ENCODE assay signal across 20 cellular contexts in the genomic region with DNA sequence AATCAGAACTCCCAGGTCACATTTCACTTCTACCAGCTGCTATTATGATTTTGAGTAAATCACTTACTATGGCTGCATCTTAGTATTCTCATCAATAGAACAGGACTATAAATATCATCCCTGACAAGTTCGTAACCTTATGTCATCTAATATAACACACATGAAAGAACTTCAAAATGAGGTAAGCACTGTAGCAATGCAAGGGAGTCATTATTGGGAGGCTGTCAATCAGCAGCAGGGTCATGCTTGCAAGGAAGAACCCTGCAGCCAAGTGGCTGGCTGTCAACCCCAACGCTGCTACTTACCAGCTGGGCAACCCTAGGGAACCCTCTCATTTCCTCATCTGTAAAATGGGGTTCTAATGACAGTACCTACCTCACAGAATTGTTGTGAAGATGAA.
DNase-seq lines count a peak whose midpoint lies in the region; ATAC-seq and TF ChIP-seq lines count a peak whose summit lies in the region.
"Had no signal": no experiment of that assay in that cellular context is flagged by ENCODE, and none has a peak within 500 bp of the region (broad histone marks: within the 10 kb centered on the region; RNA-seq: fewer than 3 reads in every experiment).

No MANE protein-coding gene starts in this region.

- H3K4ac ChIP-seq in neuronal stem cell (ENCODE audit: low read length): no peak overlapping the region

- no peaks in the 10 kb centered on the region for H3K79me1 ChIP-seq in neuronal stem cell (ENCODE audit: low read depth, low read length)

- H2BK120ac ChIP-seq in neuronal stem cell (ENCODE audit: low read depth, low read length): no peak overlapping the region

- ATAC-seq in activated CD8-positive, alpha-beta T cell treated with anti-CD3 and anti-CD28 coated beads for 36 hours: no peak
- ATAC-seq: A549, Panc1 had no signal

- CTCF ChIA-PET in activated CD8-positive, alpha-beta T cell treated with anti-CD3 and anti-CD28 coated beads for 36 hours (lab: Charles Lee): no interaction called here

- no peaks in the 10 kb centered on the region for H3K4me1 Mint-ChIP-seq in activated CD8-positive, alpha-beta T cell treated with anti-CD3 and anti-CD28 coated beads for 36 hours (ENCODE audit: low read depth)
- H3K4me1 Mint-ChIP-seq: IgD-negative memory B cell had no signal

- no peak overlapping the region for H3K27ac Mint-ChIP-seq in activated CD8-positive, alpha-beta T cell treated with anti-CD3 and anti-CD28 coated beads for 36 hours
- H3K27ac Mint-ChIP-seq: CD4-positive, alpha-beta T cell; IgD-negative memory B cell had no signal

- H2BK15ac ChIP-seq in neuronal stem cell (ENCODE audit: low read length): no peak overlapping the region

- H3K14ac ChIP-seq in neuronal stem cell (ENCODE audit: low read length): no peak overlapping the region

- POLR2A ChIA-PET in activated CD8-positive, alpha-beta T cell treated with anti-CD3 and anti-CD28 coated beads for 36 hours (lab: Charles Lee): no interaction called here

- H3K36me3 ChIP-seq in brain microvascular endothelial cell (replicated peaks): no peaks in the 10 kb centered on the region
- no peaks in the 10 kb centered on the region for H3K36me3 ChIP-seq in neuronal stem cell (replicated peaks in 1 of 2; ENCODE audit: control insufficient read depth in 2 of 2, insufficient read depth in 2 of 2, low read length in 2 of 2)
- no peaks in the 10 kb centered on the region for H3K36me3 ChIP-seq in ascending aorta
- H3K36me3 ChIP-seq: SJSA1 had no signal

- H3K27me3 ChIP-seq in brain microvascular endothelial cell (replicated peaks) (no peaks in the 10 kb centered on the region), neuronal stem cell (ENCODE audit: control insufficient read depth in 3 of 3, insufficient read depth in 3 of 3, low read depth in 1 of 3, low read length in 3 of 3) (no peaks in the 10 kb centered on the region), ascending aorta (no peaks in the 10 kb centered on the region)
- H3K27me3 ChIP-seq: SJSA1 had no signal

- H3K4me1 ChIP-seq in neuronal stem cell (ENCODE audit: control insufficient read depth in 2 of 2, insufficient read depth in 1 of 2, low read depth in 1 of 2, low read length in 2 of 2) (no peaks in the 10 kb centered on the region), ascending aorta (peaks cover 0 to 7% of the 10 kb centered on the region in 2 donors)
- H3K4me1 ChIP-seq: A549, Caco-2 had no signal

- intact Hi-C loops in ascending aorta (cut with DNase I): no loop called here
- intact Hi-C loops in activated CD8-positive, alpha-beta T cell treated with anti-CD3 and anti-CD28 coated beads for 36 hours (cut with micrococcal nuclease): no loop called here

- no peak overlapping the region for H2AK5ac ChIP-seq in neuronal stem cell (ENCODE audit: low read depth, low read length)

- H3K27me3 Mint-ChIP-seq in activated CD8-positive, alpha-beta T cell treated with anti-CD3 and anti-CD28 coated beads for 36 hours: peaks cover 6% of the 10 kb centered on the region

- DNase-seq in HCEC 1CT (peak; percentile 2), M059J (ENCODE audit: low read depth) (peak; percentile 15), brain microvascular endothelial cell (no peak), kidney tubule cell (ENCODE audit: low spot score) (peak; percentile 66), inferior parietal cortex (ENCODE audit: extremely low spot score) (no peak), neuronal stem cell (ENCODE audit: low spot score) (no peak), ascending aorta (ENCODE audit: low spot score in 2 of 2) (no peak)
- DNase-seq in activated CD8-positive, alpha-beta T cell treated with anti-CD3 and anti-CD28 coated beads for 36 hours: no peak
- DNase-seq: Caco-2; CD4-positive, alpha-beta T cell; Karpas-422; NCI-H1105; NCI-H2107; NCI-H345; NCI-H526 treated with DMSO at 0.1 percent for 48 hours had no signal

- H3K27ac ChIP-seq in brain microvascular endothelial cell: peak overlapping the region; percentile 24
- no peak overlapping the region for H3K27ac ChIP-seq in neuronal stem cell (replicated peaks; ENCODE audit: low read length)
- no peak overlapping the region for H3K27ac ChIP-seq in ascending aorta
- H3K27ac ChIP-seq: A549, HL-60, SJSA1 had no signal

- no peak overlapping the region for H4K8ac ChIP-seq in neuronal stem cell (ENCODE audit: low read depth, low read length)

- no peak overlapping the region for H3K18ac ChIP-seq in neuronal stem cell (ENCODE audit: low read length)

- no peak overlapping the region for H3K23ac ChIP-seq in neuronal stem cell (ENCODE audit: low read depth, low read length, poor library complexity)

- H3K4me3 ChIP-seq in brain microvascular endothelial cell (ENCODE audit: low read depth, low read length) (no peak overlapping the region), neuronal stem cell (ENCODE audit: low read length in 2 of 2) (no peak overlapping the region), ascending aorta (no peak overlapping the region)
- H3K4me3 ChIP-seq: A549, SJSA1 had no signal

- no peak overlapping the region for H2BK5ac ChIP-seq in neuronal stem cell (ENCODE audit: low read length)

- in situ Hi-C loops in brain microvascular endothelial cell (cut with HindIII; ENCODE audit: low pct_ligation_motif_present, low sequenced_read_pairs): no loop called here

- H3K9ac ChIP-seq in neuronal stem cell (ENCODE audit: low read depth, low read length, poor library complexity): no peak overlapping the region

- WGBS in neuronal stem cell (ENCODE audit: extremely low coverage in 2 of 2, insufficient read length in 2 of 2, insufficient replicate concordance in 1 of 2), 2 donors: no CpG with 5 or more reads among the region's 2 CpGs

- no peak overlapping the region for H2BK12ac ChIP-seq in neuronal stem cell (ENCODE audit: low read length)

- no peak overlapping the region for H3K4me2 ChIP-seq in neuronal stem cell (ENCODE audit: insufficient read depth, low read length, poor library complexity, severe bottlenecking)
- H3K4me2 ChIP-seq: A549 had no signal

- H3K4me3 Mint-ChIP-seq in activated CD8-positive, alpha-beta T cell treated with anti-CD3 and anti-CD28 coated beads for 36 hours: no peak overlapping the region
- H3K4me3 Mint-ChIP-seq: CD4-positive, alpha-beta T cell; IgD-negative memory B cell had no signal

- no peak overlapping the region for H2AFZ ChIP-seq in neuronal stem cell (ENCODE audit: low read length)

- H4K91ac ChIP-seq in neuronal stem cell (ENCODE audit: low read depth, low read length, poor library complexity): no peak overlapping the region

- no peaks in the 10 kb centered on the region for H3K36me3 Mint-ChIP-seq in activated CD8-positive, alpha-beta T cell treated with anti-CD3 and anti-CD28 coated beads for 36 hours (ENCODE audit: low read depth)
- H3K36me3 Mint-ChIP-seq: IgD-negative memory B cell had no signal

- peaks cover 13% of the 10 kb centered on the region for H3K9me3 Mint-ChIP-seq in activated CD8-positive, alpha-beta T cell treated with anti-CD3 and anti-CD28 coated beads for 36 hours

- H3K9me3 ChIP-seq in neuronal stem cell (replicated peaks in 1 of 2; ENCODE audit: control insufficient read depth in 2 of 2, insufficient read depth in 1 of 2, low read depth in 1 of 2, low read length in 2 of 2) (no peaks in the 10 kb centered on the region), ascending aorta (peaks cover 0 to 5% of the 10 kb centered on the region in 2 donors)
- H3K9me3 ChIP-seq: A549, SJSA1 had no signal

- no peak for TF ChIP-seq CTCF in brain microvascular endothelial cell (IDR thresholded peaks at IDR 0.05; ENCODE audit: low read depth, low read length, missing control alignments)
- TF ChIP-seq CTCF in ascending aorta (IDR thresholded peaks at IDR 0.05): no peak
- TF ChIP-seq CTCF in activated CD8-positive, alpha-beta T cell treated with anti-CD3 and anti-CD28 coated beads for 36 hours (IDR thresholded peaks at IDR 0.05): no peak

Comparison
In these comparisons a context has a peak if more than half of its experiments do, and no peak if none do; other contexts are left out.
1. DNase-seq: peak in HCEC 1CT (single experiment), M059J (single experiment) and kidney tubule cell (single experiment); none in brain microvascular endothelial cell (single experiment), inferior parietal cortex (single experiment), neuronal stem cell (single experiment), ascending aorta (0 of 2) and activated CD8-positive, alpha-beta T cell treated with anti-CD3 and anti-CD28 coated beads for 36 hours (single experiment).